Comparison of ENCODE assay signal across 1 cellular context in genomic region chr13:74596691-74597090, GRCh38.
TF ChIP-seq lines count a peak whose summit lies in the region.

No MANE protein-coding gene starts in this region.

TF ChIP-seq in H1, 55 proteins besides CTCF, POLR2A, EP300 and RAD21 (continued from another document):
- TF ChIP-seq SIN3A (conservative IDR thresholded peaks at IDR 0.05 in 1 of 2, IDR thresholded peaks at IDR 0.05 in 1 of 2; ENCODE audit: low read depth in 1 of 2, low read length in 2 of 2) = no peak
- no peak for TF ChIP-seq CREB1 (IDR thresholded peaks at IDR 0.05)
- no peak for TF ChIP-seq FOSL1 (IDR thresholded peaks at IDR 0.05; ENCODE audit: insufficient read depth, low read depth, low read length)
- TF ChIP-seq EZH2 (IDR thresholded peaks at IDR 0.05; ENCODE audit: low read depth, low read length, severe bottlenecking) = no peak
- TF ChIP-seq SP4 (IDR thresholded peaks at IDR 0.05; ENCODE audit: low read length) = no peak
- TF ChIP-seq MAX (IDR thresholded peaks at IDR 0.05) = no peak
